12 cellular contexts compared by ENCODE assay signal in genomic region chr17:78121801-78122220, GRCh38. TPM values are rescaled to one million over a fixed set of nuclear protein-coding genes. Genes with fewer than 3 reads are reported as not detected.
A peak's percentile ranks its signal among the peaks of the same experiment; 100 is the strongest.
DNase-seq lines count a peak whose midpoint lies in the region; ATAC-seq and TF ChIP-seq lines count a peak whose summit lies in the region.
"Had no signal": no experiment of that assay in that cellular context is flagged by ENCODE, and none has a peak within 500 bp of the region (broad histone marks: within the 10 kb centered on the region; RNA-seq: fewer than 3 reads in every experiment).

No MANE protein-coding gene starts in this region.

- no peak for TF ChIP-seq CTCF in activated CD8-positive, alpha-beta T cell treated with anti-CD3 and anti-CD28 coated beads for 36 hours (IDR thresholded peaks at IDR 0.05)
- TF ChIP-seq CTCF in MCF 10A (IDR thresholded peaks at IDR 0.05; ENCODE audit: unreplicated experiment) (no peak), WERI-Rb-1 (IDR thresholded peaks at IDR 0.05; ENCODE audit: low read depth, low read length) (no peak)

- H3K27me3 Mint-ChIP-seq in stimulated activated naive CD8-positive, alpha-beta T cell treated with anti-CD3 and anti-CD28 coated beads, Interleukin-15, Interleukin-2, amounts not matched to agents 100 ng/mL and 50 ng/mL, for 24 hours = no peaks in the 10 kb centered on the region
- no peaks in the 10 kb centered on the region for H3K27me3 Mint-ChIP-seq in activated CD8-positive, alpha-beta T cell treated with anti-CD3 and anti-CD28 coated beads for 36 hours
- H3K27me3 Mint-ChIP-seq in MCF 10A (ENCODE audit: insufficient read depth, unreplicated experiment) = no peaks in the 10 kb centered on the region

- H3K4me3 Mint-ChIP-seq in stimulated activated naive CD8-positive, alpha-beta T cell treated with anti-CD3 and anti-CD28 coated beads, Interleukin-15, Interleukin-2, amounts not matched to agents 100 ng/mL and 50 ng/mL, for 24 hours = peak overlapping the region; percentile 72
- H3K4me3 Mint-ChIP-seq in activated CD8-positive, alpha-beta T cell treated with anti-CD3 and anti-CD28 coated beads for 36 hours = peak overlapping the region; percentile 77
- no peak overlapping the region for H3K4me3 Mint-ChIP-seq in MCF 10A (ENCODE audit: unreplicated experiment)

- H3K4me1 Mint-ChIP-seq in stimulated activated naive CD8-positive, alpha-beta T cell treated with anti-CD3 and anti-CD28 coated beads, Interleukin-15, Interleukin-2, amounts not matched to agents 100 ng/mL and 50 ng/mL, for 24 hours (ENCODE audit: low read depth) = peaks cover 72% of the 10 kb centered on the region
- peaks cover 64% of the 10 kb centered on the region for H3K4me1 Mint-ChIP-seq in activated CD8-positive, alpha-beta T cell treated with anti-CD3 and anti-CD28 coated beads for 36 hours (ENCODE audit: low read depth)
- H3K4me1 Mint-ChIP-seq in MCF 10A (ENCODE audit: insufficient read depth, unreplicated experiment) = no peaks in the 10 kb centered on the region

- intact Hi-C loops in activated CD8-positive, alpha-beta T cell treated with anti-CD3 and anti-CD28 coated beads for 36 hours (cut with micrococcal nuclease) = loop anchor here (2.0 kb wide), 1 partner anchor 19 kb away; no protein-coding TSS in a partner anchor
- intact Hi-C loops in MCF 10A (cut with micrococcal nuclease) = no loop called here

- no peaks in the 10 kb centered on the region for H3K27me3 ChIP-seq in layer of hippocampus (ENCODE audit: control insufficient read depth, insufficient read depth, low read length)
- no peaks in the 10 kb centered on the region for H3K27me3 ChIP-seq in WERI-Rb-1 (ENCODE audit: insufficient read depth, low read depth, severe bottlenecking)

- no peak for DNase-seq in stimulated activated naive CD8-positive, alpha-beta T cell treated with anti-CD3 and anti-CD28 coated beads, Interleukin-15, Interleukin-2, amounts not matched to agents 100 U/mL and 50 U/mL, for 24 hours
- no peak for DNase-seq in activated CD8-positive, alpha-beta T cell treated with anti-CD3 and anti-CD28 coated beads for 36 hours
- DNase-seq in MCF 10A (ENCODE audit: unreplicated experiment) (no peak), WERI-Rb-1 (no peak), SIG-M5 treated with dmso at 0.1 percent for 504 hours (lab: John Stamatoyannopoulos, UW; ENCODE audit: unreplicated experiment) (no peak)
- DNase-seq: GF-D8, mesendoderm, NCI-H226 had no signal

- ATAC-seq in stimulated activated naive CD8-positive, alpha-beta T cell treated with anti-CD3 and anti-CD28 coated beads, Interleukin-15, Interleukin-2, amounts not matched to agents 100 U/mL and 50 U/mL, for 24 hours = no peak
- peak; percentile 9 for ATAC-seq in activated CD8-positive, alpha-beta T cell treated with anti-CD3 and anti-CD28 coated beads for 36 hours
- no peak for ATAC-seq in HG02678 (IDR thresholded peaks at IDR 0.05; ENCODE audit: unreplicated experiment)

- CTCF ChIA-PET in activated CD8-positive, alpha-beta T cell treated with anti-CD3 and anti-CD28 coated beads for 36 hours (lab: Charles Lee) = interaction anchor here (1.2 to 7.9 kb wide), 3 partner anchors 9 to 54 kb away, joined by 3 to 83 read pairs (median 6); no protein-coding TSS in a partner anchor
- CTCF ChIA-PET in MCF 10A (lab: Yijun Ruan, JAX) = interaction anchor here (0.7 kb wide), 1 partner anchor 54 kb away, joined by 3 read pairs; no protein-coding TSS in a partner anchor

- H3K9me3 Mint-ChIP-seq in stimulated activated naive CD8-positive, alpha-beta T cell treated with anti-CD3 and anti-CD28 coated beads, Interleukin-15, Interleukin-2, amounts not matched to agents 100 ng/mL and 50 ng/mL, for 24 hours = no peaks in the 10 kb centered on the region
- no peaks in the 10 kb centered on the region for H3K9me3 Mint-ChIP-seq in activated CD8-positive, alpha-beta T cell treated with anti-CD3 and anti-CD28 coated beads for 36 hours
- H3K9me3 Mint-ChIP-seq in MCF 10A (ENCODE audit: unreplicated experiment) = no peaks in the 10 kb centered on the region

- peak overlapping the region; percentile 85 for H3K27ac Mint-ChIP-seq in stimulated activated naive CD8-positive, alpha-beta T cell treated with anti-CD3 and anti-CD28 coated beads, Interleukin-15, Interleukin-2, amounts not matched to agents 100 ng/mL and 50 ng/mL, for 24 hours
- peak overlapping the region; percentile 94 for H3K27ac Mint-ChIP-seq in activated CD8-positive, alpha-beta T cell treated with anti-CD3 and anti-CD28 coated beads for 36 hours
- no peak overlapping the region for H3K27ac Mint-ChIP-seq in MCF 10A (ENCODE audit: low read depth, unreplicated experiment)

- POLR2A ChIA-PET in activated CD8-positive, alpha-beta T cell treated with anti-CD3 and anti-CD28 coated beads for 36 hours (lab: Charles Lee) = interaction anchor here (0.9 to 18.6 kb wide), 3 partner anchors 8 to 54 kb away, joined by 3 to 335 read pairs (median 56); partner anchors contain the start of genes C17orf99 and TMC8
- POLR2A ChIA-PET in MCF 10A (lab: Yijun Ruan, JAX) = no interaction called here

- BruUV-seq in MCF 10A (replicated peaks; lab: Mats Ljungman, UMichigan) = no TSS peak

- H3K36me3 Mint-ChIP-seq in stimulated activated naive CD8-positive, alpha-beta T cell treated with anti-CD3 and anti-CD28 coated beads, Interleukin-15, Interleukin-2, amounts not matched to agents 100 ng/mL and 50 ng/mL, for 24 hours (ENCODE audit: low read depth) = peaks cover 34% of the 10 kb centered on the region
- H3K36me3 Mint-ChIP-seq in activated CD8-positive, alpha-beta T cell treated with anti-CD3 and anti-CD28 coated beads for 36 hours (ENCODE audit: low read depth) = peaks cover 68% of the 10 kb centered on the region
- peaks cover 7% of the 10 kb centered on the region for H3K36me3 Mint-ChIP-seq in MCF 10A (ENCODE audit: insufficient read depth, unreplicated experiment)

- H3K27ac ChIP-seq in layer of hippocampus (ENCODE audit: low read depth, low read length) = peak overlapping the region; percentile 52
- no peak overlapping the region for H3K27ac ChIP-seq in WERI-Rb-1
- H3K27ac ChIP-seq: parathyroid adenoma had no signal

- no peak overlapping the region for H3K4me3 ChIP-seq in WERI-Rb-1 (ENCODE audit: low read depth, low read length)

- H3K9me3 ChIP-seq in WERI-Rb-1 (ENCODE audit: severe bottlenecking) = no peaks in the 10 kb centered on the region

- H3K36me3 ChIP-seq in WERI-Rb-1 = peaks cover 4% of the 10 kb centered on the region; the same call in 1 of the 2 replicates

RNA-seq across cellular contexts. Expression of gene TMC6, which starts 6.7 kb away (rescaled TPM):
- 100 to 1,000 TPM; 209 to 213 TPM for total RNA-seq in activated CD8-positive, alpha-beta T cell treated with anti-CD3 and anti-CD28 coated beads for 36 hours
- 3.1 and 7.3 TPM in 2 replicates for total RNA-seq in MCF 10A (2022)

RNA-seq across cellular contexts. Expression of gene TMC8, which starts 8.8 kb away (rescaled TPM):
- 100 to 1,000 TPM; 182 to 197 TPM for total RNA-seq in activated CD8-positive, alpha-beta T cell treated with anti-CD3 and anti-CD28 coated beads for 36 hours
- not detected in 2 replicates for total RNA-seq in MCF 10A (2022)

RNA-seq across cellular contexts. Expression of gene C17orf99, which starts 24.4 kb away (rescaled TPM):
- under 1 TPM in 1 of 2 experiments, not detected in 1; 0.51 TPM for total RNA-seq in activated CD8-positive, alpha-beta T cell treated with anti-CD3 and anti-CD28 coated beads for 36 hours
- total RNA-seq in MCF 10A (2022) = not detected in 2 replicates

RNA-seq across cellular contexts. Expression of gene SYNGR2, which starts 46.6 kb away (rescaled TPM):
- total RNA-seq in activated CD8-positive, alpha-beta T cell treated with anti-CD3 and anti-CD28 coated beads for 36 hours = 10 to 100 TPM; 92.6 to 95.1 TPM
- total RNA-seq in MCF 10A (2022) = 52.2 and 54.2 TPM in 2 replicates

Comparison
In these comparisons a context has a peak if more than half of its experiments do, and no peak if none do; other contexts are left out.
1. RNA of gene TMC6, which starts 6.7 kb away (total RNA-seq): 209 to 213 TPM in activated CD8-positive, alpha-beta T cell treated with anti-CD3 and anti-CD28 coated beads for 36 hours; 3.1 to 7.3 TPM in MCF 10A; every median in the first group is over 10 times any median in the second.
2. RNA of gene TMC8, which starts 8.8 kb away (total RNA-seq): 182 to 197 TPM in activated CD8-positive, alpha-beta T cell treated with anti-CD3 and anti-CD28 coated beads for 36 hours; not detected in MCF 10A; every median in the first group is over 100 times any median in the second.